ENCODE assay signal across 1 cellular context in the genomic region with DNA sequence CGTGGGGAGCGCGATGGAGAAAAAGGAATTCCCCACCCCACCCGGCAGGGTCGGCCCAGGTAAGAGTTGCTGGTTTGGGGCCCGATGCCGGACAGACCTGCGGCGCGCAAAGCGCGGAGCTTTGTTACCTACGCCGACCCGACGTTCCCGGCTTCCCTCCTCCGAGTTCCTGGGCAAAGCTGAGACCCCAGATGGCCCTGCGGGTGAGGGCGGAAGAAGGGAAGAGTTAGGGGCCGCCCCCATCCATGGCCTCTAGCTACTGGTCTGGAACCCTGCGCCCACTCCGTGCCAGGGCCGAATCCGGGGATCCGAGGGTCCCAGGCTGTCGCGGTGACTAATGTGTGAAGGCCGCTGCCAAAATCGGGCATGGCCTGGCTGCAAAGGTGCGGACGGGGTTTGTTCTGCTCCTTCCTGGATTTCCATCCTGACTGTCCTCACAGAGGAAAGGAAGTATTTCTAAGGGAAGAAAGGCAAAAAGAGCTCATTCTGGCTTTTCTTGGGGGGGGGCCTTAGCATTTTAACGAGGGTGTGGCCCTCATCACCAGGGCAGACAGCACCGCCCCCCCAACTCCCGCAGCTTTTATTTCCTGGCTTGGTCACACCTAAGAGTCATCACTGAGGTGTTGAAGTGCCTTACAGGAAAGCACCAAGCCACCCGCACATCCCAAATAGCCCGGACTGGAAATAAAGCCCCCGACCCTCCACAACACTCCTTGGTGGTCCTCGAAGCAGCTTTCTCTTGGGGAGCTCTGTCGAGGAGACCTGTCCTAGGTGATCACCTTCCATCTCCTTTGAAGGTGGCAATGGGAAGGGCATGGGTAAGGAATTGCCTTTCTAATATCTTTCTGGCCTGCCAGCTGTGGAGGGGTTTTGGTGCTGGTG.
TF ChIP-seq lines count a peak whose summit lies in the region.

No MANE protein-coding gene starts in this region.

TF ChIP-seq in HepG2, 621 proteins besides CTCF, POLR2A, EP300 and RAD21 (continued from another document and continues in another):
- TF ChIP-seq, protein P1, sequence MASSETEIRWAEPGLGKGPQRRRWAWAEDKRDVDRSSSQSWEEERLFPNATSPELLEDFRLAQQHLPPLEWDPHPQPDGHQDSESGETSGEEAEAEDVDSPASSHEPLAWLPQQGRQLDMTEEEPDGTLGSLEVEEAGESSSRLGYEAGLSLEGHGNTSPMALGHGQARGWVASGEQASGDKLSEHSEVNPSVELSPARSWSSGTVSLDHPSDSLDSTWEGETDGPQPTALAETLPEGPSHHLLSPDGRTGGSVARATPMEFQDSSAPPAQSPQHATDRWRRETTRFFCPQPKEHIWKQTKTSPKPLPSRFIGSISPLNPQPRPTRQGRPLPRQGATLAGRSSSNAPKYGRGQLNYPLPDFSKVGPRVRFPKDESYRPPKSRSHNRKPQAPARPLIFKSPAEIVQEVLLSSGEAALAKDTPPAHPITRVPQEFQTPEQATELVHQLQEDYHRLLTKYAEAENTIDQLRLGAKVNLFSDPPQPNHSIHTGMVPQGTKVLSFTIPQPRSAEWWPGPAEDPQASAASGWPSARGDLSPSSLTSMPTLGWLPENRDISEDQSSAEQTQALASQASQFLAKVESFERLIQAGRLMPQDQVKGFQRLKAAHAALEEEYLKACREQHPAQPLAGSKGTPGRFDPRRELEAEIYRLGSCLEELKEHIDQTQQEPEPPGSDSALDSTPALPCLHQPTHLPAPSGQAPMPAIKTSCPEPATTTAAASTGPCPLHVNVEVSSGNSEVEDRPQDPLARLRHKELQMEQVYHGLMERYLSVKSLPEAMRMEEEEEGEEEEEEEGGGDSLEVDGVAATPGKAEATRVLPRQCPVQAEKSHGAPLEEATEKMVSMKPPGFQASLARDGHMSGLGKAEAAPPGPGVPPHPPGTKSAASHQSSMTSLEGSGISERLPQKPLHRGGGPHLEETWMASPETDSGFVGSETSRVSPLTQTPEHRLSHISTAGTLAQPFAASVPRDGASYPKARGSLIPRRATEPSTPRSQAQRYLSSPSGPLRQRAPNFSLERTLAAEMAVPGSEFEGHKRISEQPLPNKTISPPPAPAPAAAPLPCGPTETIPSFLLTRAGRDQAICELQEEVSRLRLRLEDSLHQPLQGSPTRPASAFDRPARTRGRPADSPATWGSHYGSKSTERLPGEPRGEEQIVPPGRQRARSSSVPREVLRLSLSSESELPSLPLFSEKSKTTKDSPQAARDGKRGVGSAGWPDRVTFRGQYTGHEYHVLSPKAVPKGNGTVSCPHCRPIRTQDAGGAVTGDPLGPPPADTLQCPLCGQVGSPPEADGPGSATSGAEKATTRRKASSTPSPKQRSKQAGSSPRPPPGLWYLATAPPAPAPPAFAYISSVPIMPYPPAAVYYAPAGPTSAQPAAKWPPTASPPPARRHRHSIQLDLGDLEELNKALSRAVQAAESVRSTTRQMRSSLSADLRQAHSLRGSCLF (CRISPR knock-in tag; IDR thresholded peaks at IDR 0.05; ENCODE audit: borderline replicate concordance) = no peak
- TF ChIP-seq PHF8 (CRISPR knock-in tag; IDR thresholded peaks at IDR 0.05) = peak; percentile 74
- TF ChIP-seq ELF1 (CRISPR knock-in tag; IDR thresholded peaks at IDR 0.05) = peak; percentile 58
- TF ChIP-seq ZNF775 (CRISPR knock-in tag; IDR thresholded peaks at IDR 0.05; ENCODE audit: borderline replicate concordance) = 0 out of 2 replicates have a peak, but pooled peaks have one; percentile 22
- TF ChIP-seq, protein P2, sequence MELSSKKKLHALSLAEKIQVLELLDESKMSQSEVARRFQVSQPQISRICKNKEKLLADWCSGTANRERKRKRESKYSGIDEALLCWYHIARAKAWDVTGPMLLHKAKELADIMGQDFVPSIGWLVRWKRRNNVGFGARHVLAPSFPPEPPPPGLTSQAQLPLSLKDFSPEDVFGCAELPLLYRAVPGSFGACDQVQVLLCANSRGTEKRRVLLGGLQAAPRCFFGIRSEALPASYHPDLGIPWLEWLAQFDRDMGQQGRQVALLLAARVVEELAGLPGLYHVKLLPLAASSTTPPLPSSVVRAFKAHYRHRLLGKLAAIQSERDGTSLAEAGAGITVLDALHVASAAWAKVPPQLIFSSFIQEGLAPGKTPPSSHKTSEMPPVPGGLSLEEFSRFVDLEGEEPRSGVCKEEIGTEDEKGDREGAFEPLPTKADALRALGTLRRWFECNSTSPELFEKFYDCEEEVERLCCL (CRISPR knock-in tag; IDR thresholded peaks at IDR 0.05; ENCODE audit: borderline replicate concordance) = no peak
- TF ChIP-seq, protein P3, sequence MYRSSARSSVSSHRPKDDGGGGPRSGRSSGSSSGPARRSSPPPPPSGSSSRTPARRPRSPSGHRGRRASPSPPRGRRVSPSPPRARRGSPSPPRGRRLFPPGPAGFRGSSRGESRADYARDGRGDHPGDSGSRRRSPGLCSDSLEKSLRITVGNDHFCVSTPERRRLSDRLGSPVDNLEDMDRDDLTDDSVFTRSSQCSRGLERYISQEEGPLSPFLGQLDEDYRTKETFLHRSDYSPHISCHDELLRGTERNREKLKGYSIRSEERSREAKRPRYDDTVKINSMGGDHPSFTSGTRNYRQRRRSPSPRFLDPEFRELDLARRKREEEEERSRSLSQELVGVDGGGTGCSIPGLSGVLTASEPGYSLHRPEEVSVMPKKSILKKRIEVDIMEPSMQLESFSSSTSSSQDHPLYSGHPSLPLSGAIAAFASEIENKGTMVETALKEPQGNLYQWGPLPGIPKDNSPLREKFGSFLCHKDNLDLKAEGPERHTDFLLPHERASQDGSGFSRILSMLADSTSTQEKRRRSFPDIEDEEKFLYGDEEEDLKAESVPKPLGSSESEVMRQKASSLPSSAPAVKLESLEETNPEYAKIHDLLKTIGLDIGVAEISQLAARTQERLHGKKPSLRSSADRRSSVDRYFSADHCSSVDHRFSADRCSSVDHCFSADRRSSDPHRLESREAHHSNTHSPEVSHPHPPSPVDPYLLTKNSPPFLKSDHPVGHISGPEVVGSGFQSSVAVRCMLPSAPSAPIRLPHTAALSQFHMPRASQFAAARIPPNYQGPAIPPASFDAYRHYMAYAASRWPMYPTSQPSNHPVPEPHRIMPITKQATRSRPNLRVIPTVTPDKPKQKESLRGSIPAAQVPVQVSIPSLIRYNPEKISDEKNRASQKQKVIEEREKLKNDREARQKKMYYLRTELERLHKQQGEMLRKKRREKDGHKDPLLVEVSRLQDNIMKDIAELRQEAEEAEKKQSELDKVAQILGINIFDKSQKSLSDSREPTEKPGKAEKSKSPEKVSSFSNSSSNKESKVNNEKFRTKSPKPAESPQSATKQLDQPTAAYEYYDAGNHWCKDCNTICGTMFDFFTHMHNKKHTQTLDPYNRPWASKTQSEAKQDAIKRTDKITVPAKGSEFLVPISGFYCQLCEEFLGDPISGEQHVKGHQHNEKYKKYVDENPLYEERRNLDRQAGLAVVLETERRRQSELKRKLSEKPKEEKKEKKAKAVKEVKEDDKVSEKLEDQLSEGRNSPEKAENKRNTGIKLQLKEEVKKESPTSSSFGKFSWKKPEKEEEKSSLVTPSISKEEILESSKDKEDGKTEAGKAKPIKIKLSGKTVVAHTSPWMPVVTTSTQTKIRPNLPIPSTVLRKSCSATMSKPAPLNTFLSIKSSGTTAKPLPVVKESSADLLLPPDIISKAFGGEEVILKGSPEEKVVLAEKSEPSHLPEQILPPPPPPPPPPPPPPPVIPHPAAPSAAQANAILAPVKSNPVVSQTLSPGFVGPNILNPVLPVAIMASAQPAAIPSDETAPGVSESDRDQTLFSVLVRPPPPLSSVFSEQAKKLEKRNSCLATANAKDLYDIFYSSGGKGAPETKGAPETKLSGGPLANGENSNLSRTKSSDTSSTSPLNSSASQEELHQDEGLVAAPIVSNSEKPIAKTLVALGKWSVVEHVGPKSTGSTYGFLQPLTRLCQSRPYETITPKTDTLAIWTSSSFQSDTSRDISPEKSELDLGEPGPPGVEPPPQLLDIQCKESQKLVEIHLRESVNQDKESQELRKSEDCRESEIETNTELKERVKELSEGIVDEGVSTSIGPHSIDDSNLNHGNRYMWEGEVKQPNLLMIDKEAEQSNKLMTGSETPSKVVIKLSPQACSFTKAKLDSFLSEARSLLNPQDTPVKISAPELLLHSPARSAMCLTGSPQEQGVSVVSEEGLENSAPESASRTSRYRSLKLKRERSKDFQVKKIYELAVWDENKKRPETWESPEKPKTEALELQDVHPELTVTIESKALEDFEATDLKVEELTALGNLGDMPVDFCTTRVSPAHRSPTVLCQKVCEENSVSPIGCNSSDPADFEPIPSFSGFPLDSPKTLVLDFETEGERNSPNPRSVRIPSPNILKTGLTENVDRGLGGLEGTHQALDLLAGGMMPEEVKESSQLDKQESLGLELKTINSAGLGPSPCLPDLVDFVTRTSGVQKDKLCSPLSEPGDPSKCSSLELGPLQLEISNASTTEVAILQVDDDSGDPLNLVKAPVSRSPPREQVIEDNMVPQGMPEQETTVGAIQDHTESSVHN (CRISPR knock-in tag; IDR thresholded peaks at IDR 0.05) = no peak
- no peak for TF ChIP-seq ZNF768 (CRISPR knock-in tag; IDR thresholded peaks at IDR 0.05)
- TF ChIP-seq XBP1 (CRISPR knock-in tag; IDR thresholded peaks at IDR 0.05) = no peak
- TF ChIP-seq ZNF772 (CRISPR knock-in tag; IDR thresholded peaks at IDR 0.05) = peak; percentile 74; the same call in 1 of the 2 replicates
- TF ChIP-seq, protein P4, sequence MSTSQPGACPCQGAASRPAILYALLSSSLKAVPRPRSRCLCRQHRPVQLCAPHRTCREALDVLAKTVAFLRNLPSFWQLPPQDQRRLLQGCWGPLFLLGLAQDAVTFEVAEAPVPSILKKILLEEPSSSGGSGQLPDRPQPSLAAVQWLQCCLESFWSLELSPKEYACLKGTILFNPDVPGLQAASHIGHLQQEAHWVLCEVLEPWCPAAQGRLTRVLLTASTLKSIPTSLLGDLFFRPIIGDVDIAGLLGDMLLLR (CRISPR knock-in tag; IDR thresholded peaks at IDR 0.05) = no peak
- TF ChIP-seq IRF2 (CRISPR knock-in tag; IDR thresholded peaks at IDR 0.05) = no peak; the same call in 1 of the 2 replicates
- TF ChIP-seq ZNF792 (CRISPR knock-in tag; IDR thresholded peaks at IDR 0.05) = 0 out of 2 replicates have a peak, but pooled peaks have one; percentile 7
- no peak for TF ChIP-seq PITX1 (CRISPR knock-in tag; IDR thresholded peaks at IDR 0.05)
- TF ChIP-seq, protein P5, sequence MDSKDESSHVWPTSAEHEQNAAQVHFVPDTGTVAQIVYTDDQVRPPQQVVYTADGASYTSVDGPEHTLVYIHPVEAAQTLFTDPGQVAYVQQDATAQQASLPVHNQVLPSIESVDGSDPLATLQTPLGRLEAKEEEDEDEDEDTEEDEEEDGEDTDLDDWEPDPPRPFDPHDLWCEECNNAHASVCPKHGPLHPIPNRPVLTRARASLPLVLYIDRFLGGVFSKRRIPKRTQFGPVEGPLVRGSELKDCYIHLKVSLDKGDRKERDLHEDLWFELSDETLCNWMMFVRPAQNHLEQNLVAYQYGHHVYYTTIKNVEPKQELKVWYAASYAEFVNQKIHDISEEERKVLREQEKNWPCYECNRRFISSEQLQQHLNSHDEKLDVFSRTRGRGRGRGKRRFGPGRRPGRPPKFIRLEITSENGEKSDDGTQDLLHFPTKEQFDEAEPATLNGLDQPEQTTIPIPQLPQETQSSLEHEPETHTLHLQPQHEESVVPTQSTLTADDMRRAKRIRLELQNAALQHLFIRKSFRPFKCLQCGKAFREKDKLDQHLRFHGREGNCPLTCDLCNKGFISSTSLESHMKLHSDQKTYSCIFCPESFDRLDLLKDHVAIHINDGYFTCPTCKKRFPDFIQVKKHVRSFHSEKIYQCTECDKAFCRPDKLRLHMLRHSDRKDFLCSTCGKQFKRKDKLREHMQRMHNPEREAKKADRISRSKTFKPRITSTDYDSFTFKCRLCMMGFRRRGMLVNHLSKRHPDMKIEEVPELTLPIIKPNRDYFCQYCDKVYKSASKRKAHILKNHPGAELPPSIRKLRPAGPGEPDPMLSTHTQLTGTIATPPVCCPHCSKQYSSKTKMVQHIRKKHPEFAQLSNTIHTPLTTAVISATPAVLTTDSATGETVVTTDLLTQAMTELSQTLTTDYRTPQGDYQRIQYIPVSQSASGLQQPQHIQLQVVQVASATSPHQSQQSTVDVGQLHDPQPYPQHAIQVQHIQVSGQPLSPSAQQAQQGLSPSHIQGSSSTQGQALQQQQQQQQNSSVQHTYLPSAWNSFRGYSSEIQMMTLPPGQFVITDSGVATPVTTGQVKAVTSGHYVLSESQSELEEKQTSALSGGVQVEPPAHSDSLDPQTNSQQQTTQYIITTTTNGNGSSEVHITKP (CRISPR knock-in tag; IDR thresholded peaks at IDR 0.05; ENCODE audit: low read depth) = no peak
- no peak for TF ChIP-seq ZNF451 (CRISPR knock-in tag; IDR thresholded peaks at IDR 0.05)
- TF ChIP-seq GABPA (IDR thresholded peaks at IDR 0.05; ENCODE audit: low read depth, low read length) = no peak
- peak; percentile 19; the same call in 1 of the 2 replicates for TF ChIP-seq GABPA (CRISPR knock-in tag; IDR thresholded peaks at IDR 0.05; ENCODE audit: low read depth)
- TF ChIP-seq, protein P6, sequence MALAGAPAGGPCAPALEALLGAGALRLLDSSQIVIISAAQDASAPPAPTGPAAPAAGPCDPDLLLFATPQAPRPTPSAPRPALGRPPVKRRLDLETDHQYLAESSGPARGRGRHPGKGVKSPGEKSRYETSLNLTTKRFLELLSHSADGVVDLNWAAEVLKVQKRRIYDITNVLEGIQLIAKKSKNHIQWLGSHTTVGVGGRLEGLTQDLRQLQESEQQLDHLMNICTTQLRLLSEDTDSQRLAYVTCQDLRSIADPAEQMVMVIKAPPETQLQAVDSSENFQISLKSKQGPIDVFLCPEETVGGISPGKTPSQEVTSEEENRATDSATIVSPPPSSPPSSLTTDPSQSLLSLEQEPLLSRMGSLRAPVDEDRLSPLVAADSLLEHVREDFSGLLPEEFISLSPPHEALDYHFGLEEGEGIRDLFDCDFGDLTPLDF (CRISPR knock-in tag; IDR thresholded peaks at IDR 0.05) = no peak
- TF ChIP-seq, protein P7, sequence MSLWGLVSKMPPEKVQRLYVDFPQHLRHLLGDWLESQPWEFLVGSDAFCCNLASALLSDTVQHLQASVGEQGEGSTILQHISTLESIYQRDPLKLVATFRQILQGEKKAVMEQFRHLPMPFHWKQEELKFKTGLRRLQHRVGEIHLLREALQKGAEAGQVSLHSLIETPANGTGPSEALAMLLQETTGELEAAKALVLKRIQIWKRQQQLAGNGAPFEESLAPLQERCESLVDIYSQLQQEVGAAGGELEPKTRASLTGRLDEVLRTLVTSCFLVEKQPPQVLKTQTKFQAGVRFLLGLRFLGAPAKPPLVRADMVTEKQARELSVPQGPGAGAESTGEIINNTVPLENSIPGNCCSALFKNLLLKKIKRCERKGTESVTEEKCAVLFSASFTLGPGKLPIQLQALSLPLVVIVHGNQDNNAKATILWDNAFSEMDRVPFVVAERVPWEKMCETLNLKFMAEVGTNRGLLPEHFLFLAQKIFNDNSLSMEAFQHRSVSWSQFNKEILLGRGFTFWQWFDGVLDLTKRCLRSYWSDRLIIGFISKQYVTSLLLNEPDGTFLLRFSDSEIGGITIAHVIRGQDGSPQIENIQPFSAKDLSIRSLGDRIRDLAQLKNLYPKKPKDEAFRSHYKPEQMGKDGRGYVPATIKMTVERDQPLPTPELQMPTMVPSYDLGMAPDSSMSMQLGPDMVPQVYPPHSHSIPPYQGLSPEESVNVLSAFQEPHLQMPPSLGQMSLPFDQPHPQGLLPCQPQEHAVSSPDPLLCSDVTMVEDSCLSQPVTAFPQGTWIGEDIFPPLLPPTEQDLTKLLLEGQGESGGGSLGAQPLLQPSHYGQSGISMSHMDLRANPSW (CRISPR knock-in tag; IDR thresholded peaks at IDR 0.05; ENCODE audit: borderline replicate concordance) = no peak
- no peak for TF ChIP-seq TOE1 (CRISPR knock-in tag; IDR thresholded peaks at IDR 0.05)
- 0 out of 2 replicates have a peak, but pooled peaks have one; percentile 59 for TF ChIP-seq NRL (CRISPR knock-in tag; IDR thresholded peaks at IDR 0.05; ENCODE audit: borderline replicate concordance)
- no peak for TF ChIP-seq ZNF773 (CRISPR knock-in tag; IDR thresholded peaks at IDR 0.05; ENCODE audit: borderline replicate concordance)
- TF ChIP-seq, protein P8, sequence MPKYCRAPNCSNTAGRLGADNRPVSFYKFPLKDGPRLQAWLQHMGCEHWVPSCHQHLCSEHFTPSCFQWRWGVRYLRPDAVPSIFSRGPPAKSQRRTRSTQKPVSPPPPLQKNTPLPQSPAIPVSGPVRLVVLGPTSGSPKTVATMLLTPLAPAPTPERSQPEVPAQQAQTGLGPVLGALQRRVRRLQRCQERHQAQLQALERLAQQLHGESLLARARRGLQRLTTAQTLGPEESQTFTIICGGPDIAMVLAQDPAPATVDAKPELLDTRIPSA (CRISPR knock-in tag; IDR thresholded peaks at IDR 0.05; ENCODE audit: borderline replicate concordance) = no peak
